2 cellular contexts compared by ENCODE assay signal in the genomic region with DNA sequence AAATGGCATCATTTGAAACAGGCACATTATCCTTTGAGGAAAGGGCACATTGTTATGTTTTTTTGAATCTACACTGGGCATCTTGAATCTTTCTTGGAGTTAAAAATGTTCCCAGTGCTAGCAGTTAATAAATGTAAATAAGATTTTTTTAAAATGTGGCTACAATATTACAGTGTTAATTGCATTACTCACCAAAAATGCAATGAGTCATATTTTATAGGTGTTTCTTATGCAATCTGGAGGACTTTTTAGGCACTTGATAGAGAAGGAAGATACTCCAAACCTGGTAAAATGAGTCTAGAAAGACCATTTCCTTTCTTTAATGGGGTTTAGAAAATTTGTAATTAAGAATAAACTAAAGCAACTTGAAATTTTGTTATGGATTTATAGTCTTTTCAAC.
TF ChIP-seq lines count a peak whose summit lies in the region.

No MANE protein-coding gene starts in this region.

TF ChIP-seq in A549, 52 proteins besides CTCF, POLR2A, EP300 and RAD21 (continued from another document):
- TF ChIP-seq MAZ (IDR thresholded peaks at IDR 0.05; ENCODE audit: borderline replicate concordance, low read depth, low read length) (no peak), MYC (IDR thresholded peaks at IDR 0.05; ENCODE audit: borderline replicate concordance, low read length) (no peak), CHD4 (IDR thresholded peaks at IDR 0.05; ENCODE audit: borderline replicate concordance) (no peak), JUNB (IDR thresholded peaks at IDR 0.05) (peak; percentile 34; the same call in 1 of the 2 replicates), FOSL2 (IDR thresholded peaks at IDR 0.05) (no peak), FOSL2 (CRISPR knock-in tag; IDR thresholded peaks at IDR 0.05) (peak; percentile 77), RNF2 (IDR thresholded peaks at IDR 0.05; ENCODE audit: borderline replicate concordance, low read depth) (no peak), POLR2AphosphoS2 (conservative IDR thresholded peaks at IDR 0.05; ENCODE audit: low read length) (no peak), ATOH8 (CRISPR knock-in tag; IDR thresholded peaks at IDR 0.05; ENCODE audit: low read depth) (no peak), HOXA7 (CRISPR knock-in tag; IDR thresholded peaks at IDR 0.05) (no peak), MAFK (IDR thresholded peaks at IDR 0.05; ENCODE audit: partially characterized antibody) (no peak), KDM1A (IDR thresholded peaks at IDR 0.05; ENCODE audit: low read depth) (no peak), JUN (IDR thresholded peaks at IDR 0.05) (no peak), BCL3 (IDR thresholded peaks at IDR 0.05) (no peak), FOSB (CRISPR knock-in tag; IDR thresholded peaks at IDR 0.05) (no peak), EHMT2 (IDR thresholded peaks at IDR 0.05; ENCODE audit: low read depth) (no peak), HDAC2 (IDR thresholded peaks at IDR 0.05) (no peak), CEBPB (IDR thresholded peaks at IDR 0.05) (peak in 1 of 2 experiments; percentile 58; a peak in 2 of 4 replicates), BHLHE40 (IDR thresholded peaks at IDR 0.05; ENCODE audit: low read depth, low read length) (no peak)
- TF ChIP-seq, protein P1, sequence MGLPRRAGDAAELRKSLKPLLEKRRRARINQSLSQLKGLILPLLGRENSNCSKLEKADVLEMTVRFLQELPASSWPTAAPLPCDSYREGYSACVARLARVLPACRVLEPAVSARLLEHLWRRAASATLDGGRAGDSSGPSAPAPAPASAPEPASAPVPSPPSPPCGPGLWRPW (IDR thresholded peaks at IDR 0.05) = no peak
- TF ChIP-seq, protein P2, sequence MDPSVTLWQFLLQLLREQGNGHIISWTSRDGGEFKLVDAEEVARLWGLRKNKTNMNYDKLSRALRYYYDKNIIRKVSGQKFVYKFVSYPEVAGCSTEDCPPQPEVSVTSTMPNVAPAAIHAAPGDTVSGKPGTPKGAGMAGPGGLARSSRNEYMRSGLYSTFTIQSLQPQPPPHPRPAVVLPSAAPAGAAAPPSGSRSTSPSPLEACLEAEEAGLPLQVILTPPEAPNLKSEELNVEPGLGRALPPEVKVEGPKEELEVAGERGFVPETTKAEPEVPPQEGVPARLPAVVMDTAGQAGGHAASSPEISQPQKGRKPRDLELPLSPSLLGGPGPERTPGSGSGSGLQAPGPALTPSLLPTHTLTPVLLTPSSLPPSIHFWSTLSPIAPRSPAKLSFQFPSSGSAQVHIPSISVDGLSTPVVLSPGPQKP (IDR thresholded peaks at IDR 0.05; ENCODE audit: low read depth, low read length) = no peak

TF ChIP-seq in HCT116, 20 proteins besides CTCF, POLR2A, EP300 and RAD21 (continued from another document):
- TF ChIP-seq YY1 (IDR thresholded peaks at IDR 0.05; ENCODE audit: extremely low read depth, insufficient replicate concordance, low read depth, low read length) = no peak
- TF ChIP-seq, protein P3, sequence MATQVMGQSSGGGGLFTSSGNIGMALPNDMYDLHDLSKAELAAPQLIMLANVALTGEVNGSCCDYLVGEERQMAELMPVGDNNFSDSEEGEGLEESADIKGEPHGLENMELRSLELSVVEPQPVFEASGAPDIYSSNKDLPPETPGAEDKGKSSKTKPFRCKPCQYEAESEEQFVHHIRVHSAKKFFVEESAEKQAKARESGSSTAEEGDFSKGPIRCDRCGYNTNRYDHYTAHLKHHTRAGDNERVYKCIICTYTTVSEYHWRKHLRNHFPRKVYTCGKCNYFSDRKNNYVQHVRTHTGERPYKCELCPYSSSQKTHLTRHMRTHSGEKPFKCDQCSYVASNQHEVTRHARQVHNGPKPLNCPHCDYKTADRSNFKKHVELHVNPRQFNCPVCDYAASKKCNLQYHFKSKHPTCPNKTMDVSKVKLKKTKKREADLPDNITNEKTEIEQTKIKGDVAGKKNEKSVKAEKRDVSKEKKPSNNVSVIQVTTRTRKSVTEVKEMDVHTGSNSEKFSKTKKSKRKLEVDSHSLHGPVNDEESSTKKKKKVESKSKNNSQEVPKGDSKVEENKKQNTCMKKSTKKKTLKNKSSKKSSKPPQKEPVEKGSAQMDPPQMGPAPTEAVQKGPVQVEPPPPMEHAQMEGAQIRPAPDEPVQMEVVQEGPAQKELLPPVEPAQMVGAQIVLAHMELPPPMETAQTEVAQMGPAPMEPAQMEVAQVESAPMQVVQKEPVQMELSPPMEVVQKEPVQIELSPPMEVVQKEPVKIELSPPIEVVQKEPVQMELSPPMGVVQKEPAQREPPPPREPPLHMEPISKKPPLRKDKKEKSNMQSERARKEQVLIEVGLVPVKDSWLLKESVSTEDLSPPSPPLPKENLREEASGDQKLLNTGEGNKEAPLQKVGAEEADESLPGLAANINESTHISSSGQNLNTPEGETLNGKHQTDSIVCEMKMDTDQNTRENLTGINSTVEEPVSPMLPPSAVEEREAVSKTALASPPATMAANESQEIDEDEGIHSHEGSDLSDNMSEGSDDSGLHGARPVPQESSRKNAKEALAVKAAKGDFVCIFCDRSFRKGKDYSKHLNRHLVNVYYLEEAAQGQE (IDR thresholded peaks at IDR 0.05; ENCODE audit: low read depth) = no peak
- no peak for TF ChIP-seq ATF3 (IDR thresholded peaks at IDR 0.05)
- peak; percentile 74 for TF ChIP-seq JUND (IDR thresholded peaks at IDR 0.05)
- TF ChIP-seq CEBPB (IDR thresholded peaks at IDR 0.05; ENCODE audit: low read depth) = peak; percentile 91
